Comparison of ENCODE assay signal across 1 cellular context in genomic region chr6:12314751-12315150, GRCh38.
TF ChIP-seq lines count a peak whose summit lies in the region.

No MANE protein-coding gene starts in this region.

TF ChIP-seq in HCT116, 20 proteins besides CTCF, POLR2A, EP300 and RAD21:
- no peak for TF ChIP-seq REST (IDR thresholded peaks at IDR 0.05; ENCODE audit: low read depth)
- no peak for TF ChIP-seq CBX3 (IDR thresholded peaks at IDR 0.05; ENCODE audit: low read depth)
- no peak for TF ChIP-seq EGR1 (IDR thresholded peaks at IDR 0.05; ENCODE audit: low read depth)
- no peak for TF ChIP-seq ZBTB33 (IDR thresholded peaks at IDR 0.05; ENCODE audit: extremely low read depth, insufficient replicate concordance, low read length)
- no peak for TF ChIP-seq ZNF274 (IDR thresholded peaks at IDR 0.05; ENCODE audit: low read depth, low read length)
- no peak for TF ChIP-seq SRF (IDR thresholded peaks at IDR 0.05; ENCODE audit: low read depth)
- TF ChIP-seq MAX (IDR thresholded peaks at IDR 0.05): no peak
- no peak for TF ChIP-seq CEBPB (IDR thresholded peaks at IDR 0.05; ENCODE audit: low read depth)
- TF ChIP-seq SIN3A (IDR thresholded peaks at IDR 0.05; ENCODE audit: low read depth): no peak
- no peak for TF ChIP-seq EZH2phosphoT487 (IDR thresholded peaks at IDR 0.05; ENCODE audit: borderline replicate concordance)
- TF ChIP-seq JUND (IDR thresholded peaks at IDR 0.05): no peak
- no peak for TF ChIP-seq SP1 (IDR thresholded peaks at IDR 0.05; ENCODE audit: low read depth)
- no peak for TF ChIP-seq ELF1 (IDR thresholded peaks at IDR 0.05; ENCODE audit: borderline replicate concordance, low read depth)
- no peak for TF ChIP-seq POLR2AphosphoS5 (IDR thresholded peaks at IDR 0.05; ENCODE audit: low read depth, low read length)
- no peak for TF ChIP-seq FOSL1 (IDR thresholded peaks at IDR 0.05; ENCODE audit: low read depth)
- TF ChIP-seq ZFX (IDR thresholded peaks at IDR 0.05): no peak
- no peak for TF ChIP-seq EZH2 (IDR thresholded peaks at IDR 0.05)
- no peak for TF ChIP-seq YY1 (IDR thresholded peaks at IDR 0.05; ENCODE audit: extremely low read depth, insufficient replicate concordance, low read depth, low read length)
